ENCODE assay signal across 14 cellular contexts in the genomic region with DNA sequence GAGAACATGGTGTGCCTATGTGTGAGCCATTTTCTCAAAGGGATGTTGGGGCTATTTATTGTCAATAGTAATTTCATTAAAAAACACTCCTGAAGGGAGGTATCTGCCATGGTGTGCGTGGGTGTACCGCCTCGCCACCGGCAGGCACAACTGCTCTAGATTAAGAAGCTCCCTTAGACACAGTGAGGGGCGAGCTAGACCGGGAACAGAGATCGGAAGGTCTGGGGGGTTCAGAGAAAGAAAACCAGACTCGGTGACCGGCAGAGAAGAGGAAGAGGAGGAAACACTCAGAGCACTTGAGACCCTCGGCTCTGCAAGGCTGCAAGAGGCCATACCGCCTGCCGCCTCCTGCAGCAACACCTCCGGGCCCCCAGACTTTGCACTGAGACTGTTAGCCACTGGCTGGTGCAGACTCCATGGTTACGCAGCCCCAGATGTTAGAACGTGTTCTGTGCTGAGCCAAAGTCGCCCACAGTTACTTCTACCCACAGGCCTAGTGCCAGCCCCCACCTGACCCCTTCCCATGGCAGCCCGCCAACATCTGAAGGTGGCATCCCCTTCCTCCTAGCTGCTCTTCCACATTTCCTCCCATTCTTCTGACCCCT.
"Had no signal": no experiment of that assay in that cellular context is flagged by ENCODE, and none has a peak within 500 bp of the region (broad histone marks: within the 10 kb centered on the region; RNA-seq: fewer than 3 reads in every experiment).

No MANE protein-coding gene starts in this region.

- H3K4me1 Mint-ChIP-seq: activated naive CD4-positive, alpha-beta T cell treated with anti-CD3 and anti-CD28 coated beads, Interleukin-2, amount 10 ng/mL, durations not matched to agents 7 days and 5 days; activated naive CD8-positive, alpha-beta T cell treated with anti-CD3 and anti-CD28 coated beads for 36 hours had no signal

- H3K27ac ChIP-seq: adrenal gland, breast epithelium, VCaP had no signal

- H3K36me3 Mint-ChIP-seq: activated naive CD4-positive, alpha-beta T cell treated with anti-CD3 and anti-CD28 coated beads, Interleukin-2, amount 10 ng/mL, durations not matched to agents 7 days and 5 days; activated naive CD8-positive, alpha-beta T cell treated with anti-CD3 and anti-CD28 coated beads for 36 hours had no signal

- H3K4me3 Mint-ChIP-seq: activated CD4-positive, alpha-beta T cell treated with anti-CD3 and anti-CD28 coated beads, Interleukin-2, amount 10 ng/mL, durations not matched to agents 7 days and 5 days; activated CD8-positive, alpha-beta T cell treated with anti-CD3 and anti-CD28 coated beads for 36 hours; activated naive CD4-positive, alpha-beta T cell treated with anti-CD3 and anti-CD28 coated beads, Interleukin-2, amount 10 ng/mL, durations not matched to agents 7 days and 5 days; activated naive CD8-positive, alpha-beta T cell treated with anti-CD3 and anti-CD28 coated beads for 36 hours; activated T-cell treated with anti-CD3 and anti-CD28 coated beads, Interleukin-2, amount 50 U/mL, for 72 hours had no signal

- H3K4me3 ChIP-seq: adrenal gland, breast epithelium had no signal

- H3K27ac Mint-ChIP-seq: activated CD4-positive, alpha-beta T cell treated with anti-CD3 and anti-CD28 coated beads, Interleukin-2, amount 10 ng/mL, durations not matched to agents 7 days and 5 days; activated CD8-positive, alpha-beta T cell treated with anti-CD3 and anti-CD28 coated beads for 36 hours; activated naive CD4-positive, alpha-beta T cell treated with anti-CD3 and anti-CD28 coated beads, Interleukin-2, amount 10 ng/mL, durations not matched to agents 7 days and 5 days; activated naive CD8-positive, alpha-beta T cell treated with anti-CD3 and anti-CD28 coated beads for 36 hours; activated T-cell treated with anti-CD3 and anti-CD28 coated beads, Interleukin-2, amount 50 U/mL, for 72 hours; activated T-helper 2 cell treated with anti-CD3 and anti-CD28 coated beads, Interferon-gamma antibody, Interleukin-2, Interleukin-4, amounts not matched to agents 10 μg/mL and 5 μg/mL and 100 μg/mL, durations not matched to agents 14 hours and 24 hours and 36 hours had no signal

- H3K9me3 ChIP-seq: adrenal gland, breast epithelium had no signal

- DNase-seq: activated CD4-positive, alpha-beta T cell treated with anti-CD3 and anti-CD28 coated beads, Interleukin-2, amount 10 ng/mL, durations not matched to agents 7 days and 5 days; activated CD8-positive, alpha-beta memory T cell treated with anti-CD3 and anti-CD28 coated beads, Interleukin-2, amount 50 U/mL, for 4 hours; activated CD8-positive, alpha-beta T cell treated with anti-CD3 and anti-CD28 coated beads for 36 hours; activated gamma-delta T cell treated with Interleukin-2 at 50 U/mL for 16 hours; activated naive CD4-positive, alpha-beta T cell treated with anti-CD3 and anti-CD28 coated beads, Interleukin-2, amount 10 ng/mL, durations not matched to agents 7 days and 5 days; activated naive CD8-positive, alpha-beta T cell treated with anti-CD3 and anti-CD28 coated beads for 36 hours; activated T-cell treated with anti-CD3 and anti-CD28 coated beads, Interleukin-2, amount 50 U/mL, for 72 hours; adrenal gland; NCI-H1105; PC-3; T-helper 1 cell had no signal

- H3K27me3 ChIP-seq: adrenal gland, breast epithelium had no signal

- H3K9me3 Mint-ChIP-seq: activated CD4-positive, alpha-beta T cell treated with anti-CD3 and anti-CD28 coated beads, Interleukin-2, amount 10 ng/mL, durations not matched to agents 7 days and 5 days; activated CD8-positive, alpha-beta T cell treated with anti-CD3 and anti-CD28 coated beads for 36 hours; activated T-cell treated with anti-CD3 and anti-CD28 coated beads, Interleukin-2, amount 50 U/mL, for 72 hours had no signal
